Comparison of ENCODE assay signal across 2 cellular contexts in genomic region chr2:24792874-24793751, GRCh38.
TF ChIP-seq lines count a peak whose summit lies in the region.

A gene with protein sequence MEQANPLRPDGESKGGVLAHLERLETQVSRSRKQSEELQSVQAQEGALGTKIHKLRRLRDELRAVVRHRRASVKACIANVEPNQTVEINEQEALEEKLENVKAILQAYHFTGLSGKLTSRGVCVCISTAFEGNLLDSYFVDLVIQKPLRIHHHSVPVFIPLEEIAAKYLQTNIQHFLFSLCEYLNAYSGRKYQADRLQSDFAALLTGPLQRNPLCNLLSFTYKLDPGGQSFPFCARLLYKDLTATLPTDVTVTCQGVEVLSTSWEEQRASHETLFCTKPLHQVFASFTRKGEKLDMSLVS (plus strand): TSS chr2:24793425. CDS start chr2:24793920, 495 bp downstream.
TSS of gene PTRHD1 (minus strand) at chr2:24793391. CDS start at chr2:24793377, 14 bp downstream.

TF ChIP-seq in IMR-90, 13 proteins besides CTCF, POLR2A, EP300 and RAD21:
- peak; percentile 75 for TF ChIP-seq MXI1 (IDR thresholded peaks at IDR 0.05; ENCODE audit: borderline replicate concordance, low read depth, low read length)
- peak; percentile 57; the same call in 1 of the 2 replicates for TF ChIP-seq MAZ (IDR thresholded peaks at IDR 0.05; ENCODE audit: borderline replicate concordance, low read depth, low read length)
- no peak for TF ChIP-seq FOS (IDR thresholded peaks at IDR 0.05; ENCODE audit: low read depth, low read length)
- peak; percentile 48 for TF ChIP-seq SMC3 (IDR thresholded peaks at IDR 0.05; ENCODE audit: low read depth, low read length)
- no peak for TF ChIP-seq RCOR1 (IDR thresholded peaks at IDR 0.05; ENCODE audit: insufficient replicate concordance, low read length)

TF ChIP-seq in endothelial cell of umbilical vein, 7 proteins besides CTCF, POLR2A, EP300 and RAD21:
- TF ChIP-seq EZH2 (IDR thresholded peaks at IDR 0.05; ENCODE audit: borderline replicate concordance, low read depth, low read length, severe bottlenecking) = no peak
- no peak for TF ChIP-seq MYC (IDR thresholded peaks at IDR 0.05; ENCODE audit: low read depth, low read length)
- TF ChIP-seq, protein P1, sequence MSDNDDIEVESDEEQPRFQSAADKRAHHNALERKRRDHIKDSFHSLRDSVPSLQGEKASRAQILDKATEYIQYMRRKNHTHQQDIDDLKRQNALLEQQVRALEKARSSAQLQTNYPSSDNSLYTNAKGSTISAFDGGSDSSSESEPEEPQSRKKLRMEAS (IDR thresholded peaks at IDR 0.05; ENCODE audit: insufficient read depth, insufficient read length) = no peak
- peak; percentile 88 for TF ChIP-seq POLR2AphosphoS5 (IDR thresholded peaks at IDR 0.05; ENCODE audit: insufficient read depth, low read depth, low read length)
- no peak for TF ChIP-seq GATA2 (IDR thresholded peaks at IDR 0.05; ENCODE audit: insufficient read depth, insufficient read length, low read depth, low read length)
- no peak for TF ChIP-seq JUN (IDR thresholded peaks at IDR 0.05; ENCODE audit: borderline replicate concordance, insufficient read depth, insufficient read length, low read depth)
TF ChIP-seq in endothelial cell of umbilical vein: peak in this region for 1.
